Comparison of ENCODE assay signal across 18 cellular contexts in the genomic region with DNA sequence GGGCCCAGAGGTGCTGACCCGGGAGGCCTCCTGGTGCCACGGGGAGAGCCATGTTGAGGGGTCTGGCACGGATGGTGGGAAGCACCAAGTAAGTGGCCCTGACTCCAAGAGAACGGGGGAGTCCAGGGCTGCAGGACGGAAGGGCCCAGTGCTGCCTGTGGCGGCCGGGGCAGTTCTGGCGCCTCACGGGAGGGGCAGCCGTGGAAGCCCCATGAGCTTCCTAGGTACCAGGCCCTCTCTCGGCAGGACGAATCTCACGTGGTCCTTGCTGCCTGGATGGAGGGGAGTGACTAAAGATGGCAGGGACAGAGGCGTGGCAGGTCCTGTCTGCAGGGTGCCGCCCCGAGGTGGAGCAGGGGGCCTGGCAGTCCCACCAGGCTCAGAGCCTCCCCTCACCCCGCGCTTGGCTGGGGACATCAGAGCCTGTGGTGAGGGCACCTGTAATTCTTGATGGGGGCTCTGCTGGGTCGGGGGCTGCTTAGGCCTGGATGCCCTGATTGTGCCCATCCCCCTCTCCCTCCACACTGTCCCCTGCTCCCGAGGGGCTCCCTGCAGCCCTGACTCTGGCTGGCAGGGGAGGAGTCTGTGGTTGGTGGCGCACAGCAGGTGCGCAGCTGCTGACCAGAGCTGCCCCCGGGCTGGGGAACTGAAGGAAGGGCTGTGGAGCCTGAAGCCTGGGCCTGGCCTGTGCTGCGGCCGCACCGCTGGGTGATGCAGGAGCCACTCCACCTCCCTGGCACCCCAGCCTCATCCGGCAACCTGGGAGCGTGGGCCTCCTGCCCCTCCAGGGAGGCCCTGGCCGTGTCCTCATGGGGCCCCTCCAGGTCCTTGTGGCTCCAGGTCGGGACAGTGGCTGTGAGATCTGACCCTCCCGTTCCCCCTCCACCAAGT. TPM values are rescaled to one million over a fixed set of nuclear protein-coding genes. Genes with fewer than 3 reads are reported as not detected.
A peak's percentile ranks its signal among the peaks of the same experiment; 100 is the strongest.
DNase-seq lines count a peak whose midpoint lies in the region; ATAC-seq and TF ChIP-seq lines count a peak whose summit lies in the region.
"Had no signal": no experiment of that assay in that cellular context is flagged by ENCODE, and none has a peak within 500 bp of the region (broad histone marks: within the 10 kb centered on the region; RNA-seq: fewer than 3 reads in every experiment).

No MANE protein-coding gene starts in this region.

- in situ Hi-C loops in mammary epithelial cell (cut with MboI; ENCODE audit: low sequenced_read_pairs in 2 of 2) = no loop called here

- H3K9me3 ChIP-seq in CD8-positive, alpha-beta T cell (ENCODE audit: low read length) = no peaks in the 10 kb centered on the region
- H3K9me3 ChIP-seq in HEK293 (ENCODE audit: control insufficient read depth, insufficient read depth, low read depth, low read length) (no peaks in the 10 kb centered on the region), mesodermal cell (ENCODE audit: control insufficient read depth, low read length) (no peaks in the 10 kb centered on the region), mammary epithelial cell (replicated peaks; ENCODE audit: insufficient read depth, low read length) (no peaks in the 10 kb centered on the region)
- H3K9me3 ChIP-seq: gastrocnemius medialis had no signal

- H2AFZ ChIP-seq in mammary epithelial cell (ENCODE audit: low read depth, low read length) = no peak overlapping the region
- H2AFZ ChIP-seq: PC-9 had no signal

- CTCF ChIA-PET in CD8-positive, alpha-beta T cell (lab: Charles Lee) = interaction anchor here (1.4 kb wide), 1 partner anchor 15 kb away, joined by 3 read pairs; no protein-coding TSS in a partner anchor
- CTCF ChIA-PET in HEK293 (lab: Yijun Ruan, JAX) (interaction anchor here (1.0 to 1.1 kb wide), 2 partner anchors 37 to 116 kb away, joined by 3 read pairs; no protein-coding TSS in a partner anchor), mammary epithelial cell (lab: Charles Lee; ENCODE audit: low non-redundant PET) (no interaction called here)

- no peak overlapping the region for H3K4me3 ChIP-seq in CD8-positive, alpha-beta T cell (ENCODE audit: low read depth, low read length)
- H3K4me3 ChIP-seq in HEK293 (ENCODE audit: low read depth, low read length) (no peak overlapping the region), mesodermal cell (ENCODE audit: extremely low read depth, insufficient read depth, low read length, poor library complexity, severe bottlenecking) (no peak overlapping the region), mammary epithelial cell (replicated peaks in 1 of 3; ENCODE audit: insufficient read depth in 1 of 3, low read depth in 2 of 3, low read length in 3 of 3) (no peak overlapping the region)
- H3K4me3 ChIP-seq: gastrocnemius medialis, PC-9 had no signal

- no peak for TF ChIP-seq CTCF in CD8-positive, alpha-beta T cell (IDR thresholded peaks at IDR 0.05)
- TF ChIP-seq CTCF in HEK293 (tag by site-specific recombination; IDR thresholded peaks at IDR 0.05) = no peak
- no peak for TF ChIP-seq CTCF in foreskin keratinocyte (conservative IDR thresholded peaks at IDR 0.05)
- TF ChIP-seq CTCF in mammary epithelial cell (conservative IDR thresholded peaks at IDR 0.05 in 1 of 2, IDR thresholded peaks at IDR 0.05 in 1 of 2; ENCODE audit: extremely low read depth in 1 of 2, insufficient read depth in 1 of 2, low read depth in 1 of 2, low read length in 2 of 2) = no peak

- intact Hi-C loops in CD8-positive, alpha-beta T cell (cut with DNase I, micrococcal nuclease) = loop anchor here in 1 of 2 experiments (2.0 kb wide), 1 partner anchor 13 kb away; no protein-coding TSS in a partner anchor
- intact Hi-C loops in mammary epithelial cell (cut with micrococcal nuclease) = no loop called here

- no peaks in the 10 kb centered on the region for H4K20me1 ChIP-seq in mammary epithelial cell (ENCODE audit: insufficient read depth, low read length)

- peaks cover 15% of the 10 kb centered on the region for H3K4me1 Mint-ChIP-seq in CD8-positive, alpha-beta T cell (ENCODE audit: low read depth)
- H3K4me1 Mint-ChIP-seq in stimulated activated memory B cell treated with anti-CD40 and anti-IgM and Interleukin-4, amounts not matched to agents 10 μg/mL and 1 μg/mL and 100 μg/mL, for 72 hours = peaks cover 17% of the 10 kb centered on the region
- H3K4me1 Mint-ChIP-seq: CD14-positive monocyte had no signal

- peak in 1 of 7 experiments; percentile 46 for DNase-seq in CD8-positive, alpha-beta T cell
- DNase-seq in activated CD8-positive, alpha-beta memory T cell treated with anti-CD3 and anti-CD28 coated beads, Interleukin-2, amount 50 U/mL, for 48 hours = peak; percentile 41
- DNase-seq in foreskin keratinocyte = no peak
- no peak for DNase-seq in mammary epithelial cell
- DNase-seq: activated CD4-positive, alpha-beta T cell treated with anti-CD3 and anti-CD28 coated beads, Interleukin-2, amount 10 ng/mL, durations not matched to agents 7 days and 5 days; activated gamma-delta T cell; gastrocnemius medialis; HCEC 1CT; NCI-H2227 treated with DMSO at 0.1 percent for 48 hours had no signal

- no peak for ATAC-seq in CD8-positive, alpha-beta T cell
- ATAC-seq in GM18519 (IDR thresholded peaks at IDR 0.05; ENCODE audit: low FRiP score, unreplicated experiment) = no peak
- no peak for ATAC-seq in stimulated activated memory B cell treated with anti-CD40 and anti-IgM and Interleukin-4, amounts not matched to agents 10 μg/mL and 1 μg/mL and 100 μg/mL, for 72 hours
- ATAC-seq in foreskin keratinocyte = no peak
- ATAC-seq: gastrocnemius medialis had no signal

- peak overlapping the region; percentile 47 for H3K4me3 Mint-ChIP-seq in CD8-positive, alpha-beta T cell
- no peak overlapping the region for H3K4me3 Mint-ChIP-seq in stimulated activated memory B cell treated with anti-CD40 and anti-IgM and Interleukin-4, amounts not matched to agents 10 μg/mL and 1 μg/mL and 100 μg/mL, for 72 hours
- H3K4me3 Mint-ChIP-seq: activated CD4-positive, alpha-beta T cell treated with anti-CD3 and anti-CD28 coated beads, Interleukin-2, amount 10 ng/mL, durations not matched to agents 7 days and 5 days; brain; stimulated activated naive CD8-positive, alpha-beta T cell treated with anti-CD3 and anti-CD28 coated beads, Interleukin-15, Interleukin-2, amounts not matched to agents 100 ng/mL and 50 ng/mL, for 24 hours had no signal

- no peak overlapping the region for H3K9ac ChIP-seq in mammary epithelial cell (ENCODE audit: insufficient read depth, low read length)

- peaks cover 26% of the 10 kb centered on the region for H3K4me1 ChIP-seq in CD8-positive, alpha-beta T cell (ENCODE audit: insufficient read depth, low read length)
- H3K4me1 ChIP-seq in HEK293 (ENCODE audit: control insufficient read depth, insufficient read depth, low read length) (no peaks in the 10 kb centered on the region), mesodermal cell (ENCODE audit: control insufficient read depth, insufficient read depth, low read length, poor library complexity, severe bottlenecking) (peaks cover 31% of the 10 kb centered on the region), foreskin keratinocyte (no peaks in the 10 kb centered on the region), mammary epithelial cell (ENCODE audit: insufficient read depth, low read length) (no peaks in the 10 kb centered on the region)
- H3K4me1 ChIP-seq: gastrocnemius medialis had no signal

- dilution Hi-C loops in mammary epithelial cell (cut with HindIII; ENCODE audit: low sequenced_read_pairs) = no loop called here

- no peaks in the 10 kb centered on the region for H3K9me3 Mint-ChIP-seq in CD8-positive, alpha-beta T cell
- H3K9me3 Mint-ChIP-seq in stimulated activated memory B cell treated with anti-CD40 and anti-IgM and Interleukin-4, amounts not matched to agents 10 μg/mL and 1 μg/mL and 100 μg/mL, for 72 hours = no peaks in the 10 kb centered on the region
- H3K9me3 Mint-ChIP-seq: activated CD4-positive, alpha-beta T cell treated with anti-CD3 and anti-CD28 coated beads, Interleukin-2, amount 10 ng/mL, durations not matched to agents 7 days and 5 days; stimulated activated naive CD8-positive, alpha-beta T cell treated with anti-CD3 and anti-CD28 coated beads, Interleukin-15, Interleukin-2, amounts not matched to agents 100 ng/mL and 50 ng/mL, for 24 hours; T-cell had no signal

- H3K4me2 ChIP-seq in mammary epithelial cell (ENCODE audit: insufficient read depth, low read depth, low read length) = no peak overlapping the region

- WGBS in mesodermal cell (ENCODE audit: insufficient coverage in 2 of 2), 2 experiments = 82 to 93% methylated on average over 21 to 23 of the region's 31 CpGs
- 95% methylated on average over 21 of the region's 31 CpGs for WGBS in mammary epithelial cell (ENCODE audit: low coverage, missing lambda C conversion rate)

- no peak overlapping the region for H3K27ac Mint-ChIP-seq in CD8-positive, alpha-beta T cell
- no peak overlapping the region for H3K27ac Mint-ChIP-seq in stimulated activated memory B cell treated with anti-CD40 and anti-IgM and Interleukin-4, amounts not matched to agents 10 μg/mL and 1 μg/mL and 100 μg/mL, for 72 hours
- H3K27ac Mint-ChIP-seq: activated CD4-positive, alpha-beta T cell treated with anti-CD3 and anti-CD28 coated beads, Interleukin-2, amount 10 ng/mL, durations not matched to agents 7 days and 5 days; CD14-positive monocyte; stimulated activated naive CD8-positive, alpha-beta T cell treated with anti-CD3 and anti-CD28 coated beads, Interleukin-15, Interleukin-2, amounts not matched to agents 100 ng/mL and 50 ng/mL, for 24 hours; T-cell had no signal

- no TSS peak for BruUV-seq in mammary epithelial cell (replicated peaks; lab: Mats Ljungman, UMichigan)

- POLR2A ChIA-PET in CD8-positive, alpha-beta T cell (lab: Charles Lee) = interaction anchor here (0.8 kb wide), 1 partner anchor 8 kb away, joined by 3 read pairs; no protein-coding TSS in a partner anchor
- POLR2A ChIA-PET in HEK293 (lab: Yijun Ruan, JAX) = interaction anchor here (1.2 kb wide), 1 partner anchor 8 kb away, joined by 3 read pairs; no protein-coding TSS in a partner anchor

- no peaks in the 10 kb centered on the region for H3K79me2 ChIP-seq in mammary epithelial cell (ENCODE audit: insufficient read depth, low read length)

- H3K36me3 Mint-ChIP-seq in CD8-positive, alpha-beta T cell = no peaks in the 10 kb centered on the region
- H3K36me3 Mint-ChIP-seq in stimulated activated memory B cell treated with anti-CD40 and anti-IgM and Interleukin-4, amounts not matched to agents 10 μg/mL and 1 μg/mL and 100 μg/mL, for 72 hours = no peaks in the 10 kb centered on the region
- H3K36me3 Mint-ChIP-seq: brain, CD14-positive monocyte, T-cell had no signal

- H3K27me3 ChIP-seq in CD8-positive, alpha-beta T cell (ENCODE audit: insufficient read depth, low read length) = peaks cover 3% of the 10 kb centered on the region
- H3K27me3 ChIP-seq in foreskin keratinocyte (peaks cover 56% of the 10 kb centered on the region), mammary epithelial cell (ENCODE audit: insufficient read depth, low read length) (peaks cover 11% of the 10 kb centered on the region)

- no peaks in the 10 kb centered on the region for H3K36me3 ChIP-seq in CD8-positive, alpha-beta T cell (ENCODE audit: insufficient read depth, low read length)
- H3K36me3 ChIP-seq in HEK293 (ENCODE audit: control insufficient read depth in 2 of 2, insufficient read depth in 1 of 2, low read length in 2 of 2) (no peaks in the 10 kb centered on the region), mesodermal cell (ENCODE audit: control insufficient read depth, insufficient read depth, low read length) (peaks cover 2% of the 10 kb centered on the region), mammary epithelial cell (ENCODE audit: insufficient read depth, low read length) (no peaks in the 10 kb centered on the region)
- H3K36me3 ChIP-seq: gastrocnemius medialis had no signal

- peaks cover 11% of the 10 kb centered on the region for H3K27me3 Mint-ChIP-seq in CD8-positive, alpha-beta T cell (ENCODE audit: low read depth)
- H3K27me3 Mint-ChIP-seq in stimulated activated memory B cell treated with anti-CD40 and anti-IgM and Interleukin-4, amounts not matched to agents 10 μg/mL and 1 μg/mL and 100 μg/mL, for 72 hours = peaks cover 29% of the 10 kb centered on the region
- H3K27me3 Mint-ChIP-seq: brain had no signal

- no peak overlapping the region for H3K27ac ChIP-seq in CD8-positive, alpha-beta T cell (ENCODE audit: low read depth, low read length)
- H3K27ac ChIP-seq in HEK293 (ENCODE audit: extremely low read depth, low read depth, low read length) (no peak overlapping the region), mesodermal cell (ENCODE audit: low read depth, low read length, severe bottlenecking) (peak overlapping the region; percentile 78), foreskin keratinocyte (no peak overlapping the region), mammary epithelial cell (ENCODE audit: insufficient read depth, low read depth, low read length) (no peak overlapping the region)
- H3K27ac ChIP-seq: gastrocnemius medialis, PC-9 had no signal

RNA-seq across cellular contexts. Expression of a gene that starts 31.4 kb away (rescaled TPM):
- 10 to 100 TPM; 54.7 to 56.7 TPM for total RNA-seq in CD8-positive, alpha-beta T cell
- polyA plus RNA-seq in mesodermal cell (2013, experiment 1 of 2) = 72.3 TPM
- polyA plus RNA-seq in mesodermal cell (2013, experiment 2 of 2) = 59.6 TPM
- total RNA-seq in foreskin keratinocyte (15.6 and 18.3 TPM in 2 replicates), mammary epithelial cell (10 to 100 TPM; 19.3 to 25.0 TPM)
- polyA plus RNA-seq in foreskin keratinocyte (12.2 and 13.3 TPM in 2 replicates), mammary epithelial cell (14.1 TPM)
- polyA minus RNA-seq in mammary epithelial cell = 9.7 TPM
